ENCODE assay signal across 8 cellular contexts in genomic region chr7:157568785-157569584, GRCh38.
DNase-seq lines count a peak whose midpoint lies in the region; ATAC-seq and TF ChIP-seq lines count a peak whose summit lies in the region.

No MANE protein-coding gene starts in this region.

- peak overlapping the region; percentile 90 for H3K4me3 Mint-ChIP-seq in activated B cell treated with CpG ODN at 0.5 μM for 24 hours

- peak; percentile 25 for DNase-seq in activated B cell treated with CpG ODN at 0.5 μM for 24 hours
- DNase-seq in cerebellar cortex (ENCODE audit: low spot score): peak; percentile 20
- DNase-seq in left lung: peak; percentile 54 to 83
- peak; percentile 58 to 60 for DNase-seq in stimulated activated CD4-positive, alpha-beta T cell treated with anti-CD3 and anti-CD28 coated beads, Interleukin-2, amount 100 ng/mL, for 24 hours
- DNase-seq in amniotic stem cell (lab: John Stamatoyannopoulos, UW): no peak
- DNase-seq in dedifferentiated amniotic fluid mesenchymal stem cell (ENCODE audit: extremely low spot score): no peak

- H3K9me3 Mint-ChIP-seq in activated B cell treated with CpG ODN at 0.5 μM for 24 hours: no peaks in the 10 kb centered on the region

- H3K27ac ChIP-seq in left lung: peak overlapping the region in 1 of 2 donors; percentile 65

- H3K27me3 Mint-ChIP-seq in activated B cell treated with CpG ODN at 0.5 μM for 24 hours: peaks cover 3% of the 10 kb centered on the region

- TF ChIP-seq CTCF in activated B cell treated with CpG ODN at 0.5 μM for 24 hours (IDR thresholded peaks at IDR 0.05) (no peak), left lung (IDR thresholded peaks at IDR 0.05) (no peak)

- H3K27me3 ChIP-seq in left lung: no peaks in the 10 kb centered on the region

- CTCF ChIA-PET in activated B cell treated with CpG ODN at 0.5 μM for 24 hours (lab: Charles Lee): no interaction called here

- H3K36me3 ChIP-seq in left lung: no peaks in the 10 kb centered on the region

- H3K4me1 Mint-ChIP-seq in activated B cell treated with CpG ODN at 0.5 μM for 24 hours: peaks cover 30% of the 10 kb centered on the region

- H3K9me3 ChIP-seq in left lung: peaks cover 0 to under 1% of the 10 kb centered on the region in 2 donors

- H3K36me3 Mint-ChIP-seq in activated B cell treated with CpG ODN at 0.5 μM for 24 hours (ENCODE audit: low read depth): peaks cover 7% of the 10 kb centered on the region

- POLR2A ChIA-PET in activated B cell treated with CpG ODN at 0.5 μM for 24 hours (lab: Charles Lee): no interaction called here

- H3K4me1 ChIP-seq in left lung: peaks cover 0 to 9% of the 10 kb centered on the region in 2 donors

- ATAC-seq in GM19035 (IDR thresholded peaks at IDR 0.05; ENCODE audit: unreplicated experiment) (peak; percentile 61), HG03575 (IDR thresholded peaks at IDR 0.05; ENCODE audit: extremely low read depth, insufficient number of reproducible peaks, low FRiP score, unreplicated experiment) (peak; percentile 70), activated B cell treated with CpG ODN at 0.5 μM for 24 hours (ENCODE audit: low read depth) (peak; percentile 78), left lung (peak; percentile 85)

- peak overlapping the region; percentile 77 for H3K27ac Mint-ChIP-seq in activated B cell treated with CpG ODN at 0.5 μM for 24 hours

- intact Hi-C loops in activated B cell treated with CpG ODN at 0.5 μM for 24 hours (cut with micrococcal nuclease): loop anchor here (1.0 kb wide), 1 partner anchor 44 kb away; no protein-coding TSS in a partner anchor
- intact Hi-C loops in left lung (cut with DNase I): no loop called here

- H3K4me3 ChIP-seq in left lung: peak overlapping the region; percentile 45 to 47

Comparison
In these comparisons a context has a peak if more than half of its experiments do, and no peak if none do; other contexts are left out.
1. DNase-seq: peak in activated B cell treated with CpG ODN at 0.5 μM for 24 hours (single experiment), cerebellar cortex (single experiment), left lung (2 of 2) and stimulated activated CD4-positive, alpha-beta T cell treated with anti-CD3 and anti-CD28 coated beads, Interleukin-2, amount 100 ng/mL, for 24 hours (2 of 2); none in amniotic stem cell (single experiment) and dedifferentiated amniotic fluid mesenchymal stem cell (single experiment).
2. Peak in every context shown above with its lines, with median percentiles within 50 percentile points of each other: ATAC-seq.